ENCODE assay signal across 8 cellular contexts in the genomic region with DNA sequence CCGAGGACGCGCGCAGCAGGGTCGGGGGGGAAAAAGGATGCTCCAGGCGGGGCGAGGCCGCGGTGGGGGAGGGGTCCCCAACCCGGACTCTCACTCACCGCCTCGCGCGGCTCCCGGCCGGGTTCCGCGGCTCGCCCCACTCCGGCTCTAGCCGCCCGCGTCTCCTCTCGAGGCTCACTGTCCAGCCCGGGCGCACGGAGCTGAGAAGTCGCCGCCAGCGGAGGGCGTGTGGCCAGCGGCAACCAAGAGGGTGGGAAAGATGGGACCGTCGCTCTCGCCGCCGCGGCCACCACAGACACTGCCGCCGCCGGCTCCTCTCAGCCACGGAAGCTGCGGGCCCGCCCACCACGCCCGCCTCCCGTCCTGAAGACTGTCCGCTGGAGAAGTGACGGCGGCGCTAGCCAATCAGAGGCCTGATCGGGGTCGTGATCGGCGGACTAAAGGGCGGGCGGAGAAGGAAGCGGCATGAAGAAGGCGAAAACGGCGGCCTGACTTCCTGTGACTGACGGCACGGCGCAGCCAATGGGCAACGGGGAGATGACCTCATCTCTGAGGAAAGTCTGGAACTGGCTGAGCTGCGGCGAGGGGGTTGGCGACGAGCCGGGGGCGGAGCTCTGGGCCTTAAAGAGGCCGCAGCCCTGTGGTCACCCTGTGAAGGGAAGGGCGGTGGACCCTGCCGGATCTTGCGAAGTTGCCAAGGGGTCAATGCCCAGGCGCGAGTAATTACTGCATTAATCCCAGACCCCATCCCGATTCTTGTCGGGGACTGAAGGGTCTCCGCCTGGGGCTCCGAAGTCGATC. TPM values are rescaled to one million over a fixed set of nuclear protein-coding genes. Genes with fewer than 3 reads are reported as not detected.
DNase-seq lines count a peak whose midpoint lies in the region; ATAC-seq and TF ChIP-seq lines count a peak whose summit lies in the region.

A gene (minus strand): TSS at position 340 of the 801 bp plus-strand sequence.

- no peaks in the 10 kb centered on the region for H3K36me3 ChIP-seq in spleen

- H3K4me3 Mint-ChIP-seq in central memory CD8-positive, alpha-beta T cell = peak within 1 kb of the TSS; percentile 83

- TF ChIP-seq CTCF in AG09309 (IDR thresholded peaks at IDR 0.05; ENCODE audit: control insufficient read depth, insufficient read depth, low read depth, low read length, missing control alignments) (no peak), spleen (IDR thresholded peaks at IDR 0.05 in 8 of 11, conservative IDR thresholded peaks at IDR 0.05 in 3 of 11) (peak in 4 of 11 experiments; percentile 23 to 44 (median 26))

- peak within 1 kb of the TSS; percentile 72 for H3K4me3 ChIP-seq in AG09309 (ENCODE audit: control insufficient read depth, low read depth, low read length)
- peak within 1 kb of the TSS; percentile 72 to 98 (median 93) for H3K4me3 ChIP-seq in spleen

- peak within 1 kb of the TSS; percentile 92 for H3K27ac Mint-ChIP-seq in central memory CD8-positive, alpha-beta T cell (ENCODE audit: low read depth)

- H3K36me3 Mint-ChIP-seq in central memory CD8-positive, alpha-beta T cell (ENCODE audit: insufficient read depth) = peaks cover 10% of the 10 kb centered on the region

- DNase-seq in AG09309 (ENCODE audit: low read depth) (peak; percentile 98), NCI-H446 (lab: John Stamatoyannopoulos, UW) (peak; percentile 98 to 99), inferior parietal cortex (ENCODE audit: extremely low spot score) (peak; percentile 100), spleen (peak; percentile 100)
- DNase-seq in activated CD4-positive, CD25-positive, alpha-beta regulatory T cell treated with anti-CD3 and anti-CD28 coated beads, Interleukin-2, amount 50 U/mL, for 16 hours (ENCODE audit: low read depth, low spot score) = peak; percentile 99
- DNase-seq in central memory CD8-positive, alpha-beta T cell (ENCODE audit: low spot score in 2 of 2) = peak; percentile 96 to 99

- WGBS in spleen, 5 donors = 0 to 2% (median 0%) methylated on average over 35 to 82 of the region's 82 CpGs

- H3K27me3 Mint-ChIP-seq in central memory CD8-positive, alpha-beta T cell = no peaks in the 10 kb centered on the region

- peak within 1 kb of the TSS; percentile 93 to 97 (median 95) for H3K27ac ChIP-seq in spleen

- TF ChIP-seq POLR2A in spleen (IDR thresholded peaks at IDR 0.05) = peak; percentile 60 to 95 (median 90)

- ATAC-seq in GM19025 (IDR thresholded peaks at IDR 0.05; ENCODE audit: low read depth, unreplicated experiment) (peak; percentile 92), HG03342 (IDR thresholded peaks at IDR 0.05; ENCODE audit: unreplicated experiment) (peak; percentile 93)
- peak; percentile 94 for ATAC-seq in central memory CD8-positive, alpha-beta T cell (replicated peaks; ENCODE audit: extremely low read depth, poor library complexity, severe bottlenecking)

- H3K4me1 ChIP-seq in spleen = peaks cover 16 to 62% (median 50%) of the 10 kb centered on the region in 6 donors

- H3K9me3 Mint-ChIP-seq in central memory CD8-positive, alpha-beta T cell = no peaks in the 10 kb centered on the region

- intact Hi-C loops in spleen (cut with DNase I; ENCODE audit: low total_unique reads) = no loop called here

- H3K27me3 ChIP-seq in spleen (replicated peaks in 1 of 7) = no peaks in the 10 kb centered on the region

- H3K4me1 Mint-ChIP-seq in central memory CD8-positive, alpha-beta T cell = peaks cover 40% of the 10 kb centered on the region

- no peaks in the 10 kb centered on the region for H3K9me3 ChIP-seq in spleen

RNA-seq across cellular contexts. Expression of the gene that starts here (rescaled TPM):
- 100 to 1,000 TPM in 3 of 7 donors, 10 to 100 TPM in 4; 76.2 to 138 (median 97.3) TPM for total RNA-seq in spleen
- polyA plus RNA-seq in spleen = 10 to 100 TPM; 17.6 to 35.0 (median 24.6) TPM

Comparison
In these comparisons a context has a peak if more than half of its experiments do, and no peak if none do; other contexts are left out.
1. Peak in every context shown above with its lines: DNase-seq, ATAC-seq, H3K4me3 ChIP-seq and H3K27ac ChIP-seq.